15 cellular contexts compared by ENCODE assay signal in the genomic region with DNA sequence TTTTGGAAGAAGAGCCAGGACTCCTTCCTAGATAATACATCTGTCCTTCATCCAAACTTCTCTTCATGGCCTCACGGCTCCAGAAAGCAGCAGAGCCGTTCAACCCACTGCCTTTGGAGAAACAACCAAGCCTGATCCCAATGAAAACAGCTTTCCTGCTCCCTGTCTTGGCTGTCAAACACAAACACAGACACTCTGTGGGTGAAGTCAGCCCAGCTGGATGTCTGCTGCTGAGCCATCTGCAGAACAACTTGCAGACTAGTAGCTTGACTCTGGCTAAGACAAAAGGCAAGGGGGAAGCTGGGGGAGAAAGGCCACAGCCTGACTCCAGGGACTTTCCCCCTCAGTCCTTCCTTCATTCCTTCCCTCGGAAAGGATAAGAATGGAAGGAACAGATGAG.
A peak's percentile ranks its signal among the peaks of the same experiment; 100 is the strongest.
DNase-seq lines count a peak whose midpoint lies in the region; ATAC-seq and TF ChIP-seq lines count a peak whose summit lies in the region.
"Had no signal": no experiment of that assay in that cellular context is flagged by ENCODE, and none has a peak within 500 bp of the region (broad histone marks: within the 10 kb centered on the region; RNA-seq: fewer than 3 reads in every experiment).

No MANE protein-coding gene starts in this region.

- no peaks in the 10 kb centered on the region for H3K9me3 ChIP-seq in osteoblast (ENCODE audit: low read depth, low read length)
- H3K9me3 ChIP-seq in Peyer's patch = no peaks in the 10 kb centered on the region

- H3K4me2 ChIP-seq in osteoblast (ENCODE audit: insufficient read depth, low read length) = no peak overlapping the region

- no peaks in the 10 kb centered on the region for H3K27me3 ChIP-seq in brain microvascular endothelial cell (replicated peaks)
- peaks cover 3% of the 10 kb centered on the region for H3K27me3 ChIP-seq in osteoblast (ENCODE audit: insufficient read depth, low read length)
- no peaks in the 10 kb centered on the region for H3K27me3 ChIP-seq in Peyer's patch

- H4K20me1 ChIP-seq in osteoblast (ENCODE audit: insufficient read depth, low read length) = no peaks in the 10 kb centered on the region

- in situ Hi-C loops in brain microvascular endothelial cell (cut with HindIII; ENCODE audit: low pct_ligation_motif_present, low sequenced_read_pairs) = no loop called here

- no peak overlapping the region for H3K4me3 ChIP-seq in brain microvascular endothelial cell (ENCODE audit: low read depth, low read length)
- H3K4me3 ChIP-seq in osteoblast (ENCODE audit: insufficient read depth, low read length) = no peak overlapping the region
- H3K4me3 ChIP-seq in Peyer's patch = no peak overlapping the region

- H3K79me2 ChIP-seq in osteoblast (ENCODE audit: insufficient read depth, low read length) = no peaks in the 10 kb centered on the region

- no peak for TF ChIP-seq POLR2A in Peyer's patch (IDR thresholded peaks at IDR 0.05)

- no peak overlapping the region for H2AFZ ChIP-seq in osteoblast (ENCODE audit: low read length)

- H3K27ac ChIP-seq in brain microvascular endothelial cell (no peak overlapping the region), osteoblast (ENCODE audit: low read depth, low read length) (no peak overlapping the region), Peyer's patch (no peak overlapping the region)

- H3K36me3 ChIP-seq in brain microvascular endothelial cell (replicated peaks) (no peaks in the 10 kb centered on the region), osteoblast (ENCODE audit: insufficient read depth, low read length) (no peaks in the 10 kb centered on the region), Peyer's patch (no peaks in the 10 kb centered on the region)

- ATAC-seq in left ventricle myocardium superior = peak; percentile 93
- no peak for ATAC-seq in HG03095 (IDR thresholded peaks at IDR 0.05; ENCODE audit: unreplicated experiment)
- ATAC-seq: activated CD8-positive, alpha-beta memory T cell treated with anti-CD3 and anti-CD28 coated beads, Interleukin-2, amount 10 ng/mL, durations not matched to agents 7 days and 5 days had no signal

- intact Hi-C loops in left ventricle myocardium superior (cut with micrococcal nuclease) = no loop called here

- DNase-seq in AG08395 (ENCODE audit: low spot score) (peak; percentile 12), brain microvascular endothelial cell (peak; percentile 6), left ventricle myocardium superior (peak; percentile 70), osteoblast (ENCODE audit: insufficient read length, low spot score, missing footprints) (peak; percentile 47), Peyer's patch (no peak), foreskin melanocyte (no peak)
- DNase-seq in activated T-cell treated with anti-CD3 and anti-CD28 coated beads, Interleukin-2, amount 50 U/mL, for 48 hours = no peak
- DNase-seq: activated CD8-positive, alpha-beta memory T cell treated with anti-CD3 and anti-CD28 coated beads, Interleukin-2, amount 10 ng/mL, durations not matched to agents 7 days and 5 days; activated effector memory CD4-positive, alpha-beta T cell treated with Interleukin-2 at 50 U/mL for 16 hours; DMS53; MV-4-11; NCI-H187 treated with DMSO at 0.1 percent for 48 hours; NCI-H226; NK-92 treated with Interleukin-12 subunit alpha and Interleukin-12 subunit beta, amount 100 ng/mL, for 24 hours had no signal

- H3K4me1 ChIP-seq in osteoblast (ENCODE audit: insufficient read depth, low read length) (no peaks in the 10 kb centered on the region), Peyer's patch (peaks cover 0 to 6% (median 0%) of the 10 kb centered on the region in 4 donors)

- TF ChIP-seq CTCF in brain microvascular endothelial cell (IDR thresholded peaks at IDR 0.05; ENCODE audit: low read depth, low read length, missing control alignments) = no peak
- no peak for TF ChIP-seq CTCF in osteoblast (IDR thresholded peaks at IDR 0.05; ENCODE audit: extremely low read depth, low read depth, low read length)
- no peak for TF ChIP-seq CTCF in Peyer's patch (IDR thresholded peaks at IDR 0.05)

Comparison
In these comparisons a context has a peak if more than half of its experiments do, and no peak if none do; other contexts are left out.
1. DNase-seq: peak in AG08395 (single experiment), brain microvascular endothelial cell (single experiment), left ventricle myocardium superior (single experiment) and osteoblast (single experiment); none in activated T-cell treated with anti-CD3 and anti-CD28 coated beads, Interleukin-2, amount 50 U/mL, for 48 hours (0 of 2), Peyer's patch (0 of 3) and foreskin melanocyte (single experiment).